In genomic region chr1:117466761-117467160, GRCh38 we compare ENCODE assay signal across 1 cellular context.
TF ChIP-seq lines count a peak whose summit lies in the region.

No MANE protein-coding gene starts in this region.

TF ChIP-seq in IMR-90, 13 proteins besides CTCF, POLR2A, EP300 and RAD21 (continued from another document):
- TF ChIP-seq USF2 (IDR thresholded peaks at IDR 0.05; ENCODE audit: low read depth, low read length) (no peak), ELK1 (IDR thresholded peaks at IDR 0.05; ENCODE audit: borderline replicate concordance, low read depth, low read length) (no peak), CEBPB (IDR thresholded peaks at IDR 0.05; ENCODE audit: low read depth, low read length) (no peak), MXI1 (IDR thresholded peaks at IDR 0.05; ENCODE audit: borderline replicate concordance, low read depth, low read length) (no peak), RFX5 (IDR thresholded peaks at IDR 0.05; ENCODE audit: low read depth, low read length) (no peak), BHLHE40 (IDR thresholded peaks at IDR 0.05; ENCODE audit: low read depth, low read length) (no peak), SMC3 (IDR thresholded peaks at IDR 0.05; ENCODE audit: low read depth, low read length) (no peak), MAFK (IDR thresholded peaks at IDR 0.05; ENCODE audit: low read depth, low read length) (no peak), MAZ (IDR thresholded peaks at IDR 0.05; ENCODE audit: borderline replicate concordance, low read depth, low read length) (no peak)
